ENCODE assay signal across 1 cellular context in the genomic region with DNA sequence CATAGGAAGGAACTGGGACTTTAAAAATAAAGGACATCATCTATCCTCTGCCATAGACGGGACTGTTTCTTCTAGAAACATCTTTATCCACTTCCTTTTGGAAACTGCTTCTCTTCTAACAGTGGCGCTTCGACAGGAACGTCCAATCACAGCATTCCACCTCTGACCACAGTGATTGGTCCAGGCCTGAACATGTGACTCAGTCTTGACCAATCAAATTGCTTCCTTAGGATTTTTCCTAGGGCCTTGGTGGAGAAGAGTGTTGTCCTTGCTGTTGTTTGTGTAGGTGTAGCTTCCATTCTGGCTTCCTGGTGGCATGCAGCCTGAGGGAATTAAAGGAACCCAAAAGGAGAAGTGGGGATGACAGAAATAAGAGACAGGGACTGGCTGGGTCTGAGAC.
TF ChIP-seq lines count a peak whose summit lies in the region.

No MANE protein-coding gene starts in this region.

TF ChIP-seq in IMR-90, 13 proteins besides CTCF, POLR2A, EP300 and RAD21 (continued from another document):
- TF ChIP-seq, protein P1, sequence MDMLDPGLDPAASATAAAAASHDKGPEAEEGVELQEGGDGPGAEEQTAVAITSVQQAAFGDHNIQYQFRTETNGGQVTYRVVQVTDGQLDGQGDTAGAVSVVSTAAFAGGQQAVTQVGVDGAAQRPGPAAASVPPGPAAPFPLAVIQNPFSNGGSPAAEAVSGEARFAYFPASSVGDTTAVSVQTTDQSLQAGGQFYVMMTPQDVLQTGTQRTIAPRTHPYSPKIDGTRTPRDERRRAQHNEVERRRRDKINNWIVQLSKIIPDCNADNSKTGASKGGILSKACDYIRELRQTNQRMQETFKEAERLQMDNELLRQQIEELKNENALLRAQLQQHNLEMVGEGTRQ (IDR thresholded peaks at IDR 0.05; ENCODE audit: low read depth, low read length): peak; percentile 62
- TF ChIP-seq CEBPB (IDR thresholded peaks at IDR 0.05; ENCODE audit: low read depth, low read length) (no peak), MAZ (IDR thresholded peaks at IDR 0.05; ENCODE audit: borderline replicate concordance, low read depth, low read length) (no peak)
- TF ChIP-seq, protein P2, sequence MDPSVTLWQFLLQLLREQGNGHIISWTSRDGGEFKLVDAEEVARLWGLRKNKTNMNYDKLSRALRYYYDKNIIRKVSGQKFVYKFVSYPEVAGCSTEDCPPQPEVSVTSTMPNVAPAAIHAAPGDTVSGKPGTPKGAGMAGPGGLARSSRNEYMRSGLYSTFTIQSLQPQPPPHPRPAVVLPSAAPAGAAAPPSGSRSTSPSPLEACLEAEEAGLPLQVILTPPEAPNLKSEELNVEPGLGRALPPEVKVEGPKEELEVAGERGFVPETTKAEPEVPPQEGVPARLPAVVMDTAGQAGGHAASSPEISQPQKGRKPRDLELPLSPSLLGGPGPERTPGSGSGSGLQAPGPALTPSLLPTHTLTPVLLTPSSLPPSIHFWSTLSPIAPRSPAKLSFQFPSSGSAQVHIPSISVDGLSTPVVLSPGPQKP (IDR thresholded peaks at IDR 0.05; ENCODE audit: borderline replicate concordance, low read depth, low read length): no peak
TF ChIP-seq in IMR-90: peak in this region for 1.
